ENCODE assay signal across 28 cellular contexts in the genomic region with DNA sequence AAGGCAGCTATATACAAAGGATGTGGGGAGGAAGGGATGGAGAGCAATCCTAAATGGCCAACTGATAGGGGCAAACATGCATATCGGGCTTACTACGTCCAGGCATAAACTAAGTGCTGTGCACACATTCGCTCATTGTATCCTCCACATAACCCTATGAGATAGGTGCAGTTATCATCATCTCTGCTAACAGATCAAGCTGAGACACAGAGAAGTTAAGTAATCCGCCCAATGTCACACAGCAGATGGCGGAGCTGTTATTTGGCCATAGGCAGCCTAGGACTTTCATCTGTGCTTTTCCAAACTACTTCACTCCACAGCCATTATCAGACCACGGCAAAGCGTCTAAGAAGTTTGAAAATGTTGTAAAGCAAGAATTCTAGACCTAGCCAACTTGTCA.
"Had no signal": no experiment of that assay in that cellular context is flagged by ENCODE, and none has a peak within 500 bp of the region (broad histone marks: within the 10 kb centered on the region; RNA-seq: fewer than 3 reads in every experiment).

No MANE protein-coding gene starts in this region.

- ATAC-seq: natural killer cell; right cardiac atrium; stimulated activated memory B cell treated with anti-CD40 and anti-IgM and Interleukin-4, amounts not matched to agents 10 μg/mL and 1 μg/mL and 100 μg/mL, for 72 hours; stimulated activated naive CD8-positive, alpha-beta T cell treated with anti-CD3 and anti-CD28 coated beads, Interleukin-15, amount 100 ng/mL, for 72 hours had no signal

- H3K27ac ChIP-seq: hepatocyte, left ventricle myocardium inferior, neural progenitor cell, neutrophil, parathyroid adenoma, tibial nerve, uterus had no signal

- H3K4me3 Mint-ChIP-seq: mesothelial cell of epicardium; naive B cell; natural killer cell; nephron progenitor cell; neural progenitor cell; stimulated activated memory B cell treated with anti-CD40 and anti-IgM and Interleukin-4, amounts not matched to agents 10 μg/mL and 1 μg/mL and 100 μg/mL, for 72 hours; stimulated activated naive CD8-positive, alpha-beta T cell treated with anti-CD3 and anti-CD28 coated beads, Interleukin-15, amount 100 ng/mL, for 72 hours; type B pancreatic cell had no signal

- H3K9me3 Mint-ChIP-seq: mesothelial cell of epicardium; naive B cell; natural killer cell; nephron progenitor cell; neural progenitor cell; stimulated activated memory B cell treated with anti-CD40 and anti-IgM and Interleukin-4, amounts not matched to agents 10 μg/mL and 1 μg/mL and 100 μg/mL, for 72 hours; stimulated activated naive CD8-positive, alpha-beta T cell treated with anti-CD3 and anti-CD28 coated beads, Interleukin-15, amount 100 ng/mL, for 72 hours; type B pancreatic cell had no signal

- H3K4me2 ChIP-seq: hepatocyte, neural progenitor cell, smooth muscle cell had no signal

- H3K27ac Mint-ChIP-seq: mesothelial cell of epicardium; naive B cell; natural killer cell; nephron progenitor cell; neural progenitor cell; progenitor cell of endocrine pancreas; stimulated activated memory B cell treated with anti-CD40 and anti-IgM and Interleukin-4, amounts not matched to agents 10 μg/mL and 1 μg/mL and 100 μg/mL, for 72 hours; stimulated activated naive CD8-positive, alpha-beta T cell treated with anti-CD3 and anti-CD28 coated beads, Interleukin-15, amount 100 ng/mL, for 72 hours; type B pancreatic cell had no signal

- H3K79me2 ChIP-seq: hepatocyte, parathyroid adenoma had no signal

- H3K4me1 ChIP-seq: neural progenitor cell, uterus had no signal

- H3K27me3 ChIP-seq: neural progenitor cell, uterus had no signal

- H3K9me3 ChIP-seq: left ventricle myocardium inferior, neutrophil, tibial nerve, uterus had no signal

- H2AFZ ChIP-seq: hepatocyte, neural progenitor cell, parathyroid adenoma had no signal

- H3K4me3 ChIP-seq: hepatocyte, left ventricle myocardium inferior, lung, neural progenitor cell, smooth muscle cell, tibial nerve, uterus had no signal

- H3K36me3 Mint-ChIP-seq: mesothelial cell of epicardium; naive B cell; natural killer cell; neural progenitor cell; stimulated activated memory B cell treated with anti-CD40 and anti-IgM and Interleukin-4, amounts not matched to agents 10 μg/mL and 1 μg/mL and 100 μg/mL, for 72 hours; type B pancreatic cell had no signal

- H3K4me1 Mint-ChIP-seq: stimulated activated naive CD8-positive, alpha-beta T cell treated with anti-CD3 and anti-CD28 coated beads, Interleukin-15, amount 100 ng/mL, for 72 hours had no signal

- H3K36me3 ChIP-seq: left ventricle myocardium inferior, neural progenitor cell, neutrophil, tibial nerve, uterus had no signal

- DNase-seq: islet precursor cell; left ventricle myocardium inferior; mesendoderm; naive B cell; natural killer cell; nephron progenitor cell; occipital lobe; retina; right cardiac atrium; stimulated activated CD4-positive, alpha-beta T cell treated with anti-CD3 and anti-CD28 coated beads, Interleukin-1b, Interleukin-23, amount 100 ng/mL, for 48 hours; stimulated activated CD4-positive, alpha-beta T cell treated with anti-CD3 and anti-CD28 coated beads, Interleukin-2, amount 100 ng/mL, for 48 hours; stimulated activated CD4-positive, alpha-beta T cell treated with anti-CD3 and anti-CD28 coated beads, Interleukin-4, amount 100 ng/mL, for 4 hours; stimulated activated CD8-positive, alpha-beta memory T cell treated with anti-CD3 and anti-CD28 coated beads, Interleukin-4, amount 100 ng/mL, for 48 hours; stimulated activated naive CD4-positive, alpha-beta T cell treated with Interleukin-2 at 50 U/mL for 16 hours; stimulated activated naive CD8-positive, alpha-beta T cell treated with anti-CD3 and anti-CD28 coated beads, Interleukin-15, amount 100 ng/mL, for 72 hours; substantia nigra; uterus had no signal

- H3K9ac ChIP-seq: neural progenitor cell, parathyroid adenoma had no signal
